In genomic region chr12:65891987-65892481, GRCh38 we compare ENCODE assay signal across 1 cellular context.
A peak's percentile ranks its signal among the peaks of the same experiment; 100 is the strongest.
TF ChIP-seq lines count a peak whose summit lies in the region.

No MANE protein-coding gene starts in this region.

TF ChIP-seq in HEK293, 187 proteins besides CTCF, POLR2A, EP300 and RAD21 (continued from another document and continues in another):
- TF ChIP-seq ZNF184 (tag by site-specific recombination; IDR thresholded peaks at IDR 0.05) (peak; percentile 76), ZSCAN16 (tag by site-specific recombination; IDR thresholded peaks at IDR 0.05) (no peak), PRDM1 (tag by site-specific recombination; IDR thresholded peaks at IDR 0.05) (peak; percentile 37; the same call in 1 of the 2 replicates), ZNF580 (tag by site-specific recombination; IDR thresholded peaks at IDR 0.05) (no peak), EGR2 (tag by site-specific recombination; IDR thresholded peaks at IDR 0.05; ENCODE audit: low read depth) (no peak), ZNF692 (tag by site-specific recombination; IDR thresholded peaks at IDR 0.05) (no peak; the same call in 1 of the 2 replicates), ZNF398 (tag by site-specific recombination; IDR thresholded peaks at IDR 0.05) (peak; percentile 63), HOXC10 (CRISPR knock-in tag; IDR thresholded peaks at IDR 0.05) (no peak), YY2 (tag by site-specific recombination; IDR thresholded peaks at IDR 0.05) (no peak), ZNF311 (tag by site-specific recombination; IDR thresholded peaks at IDR 0.05; ENCODE audit: borderline replicate concordance) (no peak), ZNF366 (tag by site-specific recombination; conservative IDR thresholded peaks at IDR 0.05) (peak; percentile 93), ZNF571 (tag by site-specific recombination; IDR thresholded peaks at IDR 0.05) (no peak), ZNF623 (tag by site-specific recombination; IDR thresholded peaks at IDR 0.05) (no peak), ZNF639 (tag by site-specific recombination; IDR thresholded peaks at IDR 0.05) (peak; percentile 45; the same call in 1 of the 2 replicates), KLF9 (tag by site-specific recombination; IDR thresholded peaks at IDR 0.05; ENCODE audit: low read depth) (no peak), SP7 (tag by site-specific recombination; IDR thresholded peaks at IDR 0.05) (peak; percentile 85), KLF7 (tag by site-specific recombination; IDR thresholded peaks at IDR 0.05; ENCODE audit: borderline replicate concordance) (no peak), ZNF558 (tag by site-specific recombination; IDR thresholded peaks at IDR 0.05) (0 out of 2 replicates have a peak, but pooled peaks have one; percentile 38), ZNF776 (tag by site-specific recombination; IDR thresholded peaks at IDR 0.05; ENCODE audit: borderline replicate concordance) (no peak), ZNF19 (tag by site-specific recombination; IDR thresholded peaks at IDR 0.05; ENCODE audit: low read depth) (no peak), ZBTB10 (tag by site-specific recombination; IDR thresholded peaks at IDR 0.05) (no peak), WT1 (tag by site-specific recombination; IDR thresholded peaks at IDR 0.05) (peak; percentile 96), REPIN1 (tag by site-specific recombination; IDR thresholded peaks at IDR 0.05; ENCODE audit: low read depth) (no peak), ZNF221 (tag by site-specific recombination; IDR thresholded peaks at IDR 0.05; ENCODE audit: borderline replicate concordance) (no peak), IKZF3 (tag by site-specific recombination; IDR thresholded peaks at IDR 0.05) (peak; percentile 39; the same call in 1 of the 2 replicates), ZNF18 (tag by site-specific recombination; IDR thresholded peaks at IDR 0.05) (no peak), MZF1 (tag by site-specific recombination; IDR thresholded peaks at IDR 0.05; ENCODE audit: borderline replicate concordance) (peak; percentile 76; the same call in 1 of the 2 replicates), SALL2 (tag by site-specific recombination; IDR thresholded peaks at IDR 0.05; ENCODE audit: borderline replicate concordance) (no peak), ZNF555 (tag by site-specific recombination; conservative IDR thresholded peaks at IDR 0.05) (no peak), ZNF140 (tag by site-specific recombination; IDR thresholded peaks at IDR 0.05) (no peak), ZBTB6 (tag by site-specific recombination; IDR thresholded peaks at IDR 0.05) (no peak), TRIM28 (IDR thresholded peaks at IDR 0.05; ENCODE audit: borderline replicate concordance, low read length) (no peak), REST (tag by site-specific recombination; IDR thresholded peaks at IDR 0.05) (no peak), TCF7L2 (IDR thresholded peaks at IDR 0.05; ENCODE audit: borderline replicate concordance, low read depth, low read length) (no peak), ZNF433 (tag by site-specific recombination; IDR thresholded peaks at IDR 0.05; ENCODE audit: low read depth) (no peak), ZNF791 (tag by site-specific recombination; IDR thresholded peaks at IDR 0.05) (no peak), ZNF248 (tag by site-specific recombination; IDR thresholded peaks at IDR 0.05) (no peak), ZBTB48 (tag by site-specific recombination; IDR thresholded peaks at IDR 0.05) (no peak), INSM2 (tag by site-specific recombination; IDR thresholded peaks at IDR 0.05) (peak; percentile 95), ZNF133 (tag by site-specific recombination; IDR thresholded peaks at IDR 0.05) (no peak), ZIC2 (tag by site-specific recombination; IDR thresholded peaks at IDR 0.05) (peak; percentile 54), ZNF600 (tag by site-specific recombination; IDR thresholded peaks at IDR 0.05) (peak; percentile 99), OSR2 (tag by site-specific recombination; IDR thresholded peaks at IDR 0.05) (peak; percentile 85), ZNF530 (tag by site-specific recombination; IDR thresholded peaks at IDR 0.05; ENCODE audit: low read depth) (no peak), MEIS1 (CRISPR knock-in tag; IDR thresholded peaks at IDR 0.05; ENCODE audit: borderline replicate concordance) (no peak), ZNF37A (tag by site-specific recombination; IDR thresholded peaks at IDR 0.05) (no peak), SCRT2 (tag by site-specific recombination; IDR thresholded peaks at IDR 0.05) (no peak), ZNF561 (tag by site-specific recombination; IDR thresholded peaks at IDR 0.05; ENCODE audit: borderline replicate concordance) (peak; percentile 83), SETDB1 (IDR thresholded peaks at IDR 0.05; ENCODE audit: insufficient read length, low read length) (no peak), ZNF324 (tag by site-specific recombination; IDR thresholded peaks at IDR 0.05) (peak; percentile 59; the same call in 1 of the 2 replicates), BCL11B (tag by site-specific recombination; IDR thresholded peaks at IDR 0.05; ENCODE audit: low read depth) (no peak), ZNF596 (tag by site-specific recombination; IDR thresholded peaks at IDR 0.05) (no peak), ZNF404 (tag by site-specific recombination; IDR thresholded peaks at IDR 0.05) (no peak), ZNF514 (tag by site-specific recombination; IDR thresholded peaks at IDR 0.05) (no peak)
